ENCODE assay signal across 21 cellular contexts in the genomic region with DNA sequence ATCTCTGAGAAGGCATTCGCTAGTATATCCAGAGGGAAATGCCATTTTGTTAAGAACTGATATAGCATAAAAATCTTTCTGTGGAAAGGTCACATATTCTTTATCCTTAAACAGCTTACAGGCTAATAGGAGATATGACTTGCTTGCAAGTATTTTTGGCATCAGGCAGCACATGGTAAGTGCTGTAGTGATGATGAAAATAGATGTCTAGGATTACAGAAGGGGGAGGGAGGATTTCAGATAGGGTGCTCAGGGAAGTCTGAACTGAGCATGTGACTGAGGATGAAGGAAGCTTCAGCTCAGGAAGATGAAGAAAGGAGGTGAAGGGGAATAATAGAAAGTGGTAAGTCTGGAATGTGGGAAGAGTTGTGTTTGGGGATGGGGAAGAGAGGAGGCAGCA.
DNase-seq lines count a peak whose midpoint lies in the region; ATAC-seq, FAIRE-seq and TF ChIP-seq lines count a peak whose summit lies in the region.
"Had no signal": no experiment of that assay in that cellular context is flagged by ENCODE, and none has a peak within 500 bp of the region (broad histone marks: within the 10 kb centered on the region; RNA-seq: fewer than 3 reads in every experiment).

No MANE protein-coding gene starts in this region.

- H3K4me1 Mint-ChIP-seq in neural crest cell = peaks cover 10% of the 10 kb centered on the region
- H3K4me1 Mint-ChIP-seq: activated T-helper 17 cell treated with anti-CD3 and anti-CD28 coated beads, Interleukin-2, amount 50 U/mL, for 72 hours had no signal

- DNase-seq in GM19239 (ENCODE audit: insufficient read length, low spot score) = no peak
- DNase-seq in amniotic epithelial cell (ENCODE audit: low read depth) = peak; percentile 79
- DNase-seq in fibroblast of villous mesenchyme (ENCODE audit: low read depth) = peak; percentile 57
- DNase-seq in neural crest cell (ENCODE audit: low read depth, low spot score) = no peak
- no peak for DNase-seq in stimulated activated naive CD8-positive, alpha-beta T cell treated with anti-CD3 and anti-CD28 coated beads, Interleukin-15, Interleukin-2, amounts not matched to agents 100 U/mL and 50 U/mL, for 24 hours
- DNase-seq in NCI-H345 treated with DMSO at 0.1 percent for 48 hours (lab: John Stamatoyannopoulos, UW; ENCODE audit: unreplicated experiment) = no peak
- DNase-seq: activated CD4-positive, alpha-beta T cell treated with anti-CD3 and anti-CD28 coated beads, Interleukin-2, amount 10 ng/mL, durations not matched to agents 7 days and 5 days; activated naive CD8-positive, alpha-beta T cell treated with anti-CD3 and anti-CD28 coated beads, Interleukin-2, amount 10 ng/mL, durations not matched to agents 7 days and 5 days; COR-L47; dorsolateral prefrontal cortex; Karpas-422; left lung; NCI-H1092 treated with DMSO at 0.1 percent for 48 hours; NCI-H526; stimulated activated CD8-positive, alpha-beta memory T cell treated with anti-CD3 and anti-CD28 coated beads, Interleukin-4, amount 100 ng/mL, for 48 hours had no signal

- peaks cover 7% of the 10 kb centered on the region for H3K9me3 Mint-ChIP-seq in neural crest cell
- H3K9me3 Mint-ChIP-seq: activated T-helper 17 cell treated with anti-CD3 and anti-CD28 coated beads, Interleukin-2, amount 50 U/mL, for 72 hours had no signal

- peaks cover 10% of the 10 kb centered on the region for H3K36me3 Mint-ChIP-seq in neural crest cell (ENCODE audit: low read depth)

- H3K27ac Mint-ChIP-seq in neural crest cell (ENCODE audit: unreplicated experiment) = peak overlapping the region; percentile 20
- H3K27ac Mint-ChIP-seq: activated CD4-positive, alpha-beta T cell treated with anti-CD3 and anti-CD28 coated beads, Interleukin-2, amount 10 ng/mL, durations not matched to agents 7 days and 5 days; activated naive CD8-positive, alpha-beta T cell treated with anti-CD3 and anti-CD28 coated beads, Interleukin-2, amount 10 ng/mL, durations not matched to agents 7 days and 5 days; activated T-helper 17 cell treated with anti-CD3 and anti-CD28 coated beads, Interleukin-2, amount 50 U/mL, for 72 hours; B cell had no signal

- H3K4me3 ChIP-seq in fibroblast of villous mesenchyme (ENCODE audit: low read depth, low read length) = no peak overlapping the region
- H3K4me3 ChIP-seq: breast epithelium, dorsolateral prefrontal cortex, left lung had no signal

- TF ChIP-seq CTCF in fibroblast of villous mesenchyme (IDR thresholded peaks at IDR 0.05; ENCODE audit: insufficient read depth, low read depth, low read length) (no peak), neural crest cell (conservative IDR thresholded peaks at IDR 0.05) (no peak)

- H3K4me3 Mint-ChIP-seq in neural crest cell = no peak overlapping the region
- H3K4me3 Mint-ChIP-seq: activated CD4-positive, alpha-beta T cell treated with anti-CD3 and anti-CD28 coated beads, Interleukin-2, amount 10 ng/mL, durations not matched to agents 7 days and 5 days; activated naive CD8-positive, alpha-beta T cell treated with anti-CD3 and anti-CD28 coated beads, Interleukin-2, amount 10 ng/mL, durations not matched to agents 7 days and 5 days; activated T-helper 17 cell treated with anti-CD3 and anti-CD28 coated beads, Interleukin-2, amount 50 U/mL, for 72 hours; B cell had no signal

- no peaks in the 10 kb centered on the region for H3K27me3 Mint-ChIP-seq in neural crest cell (ENCODE audit: low read depth)
- H3K27me3 Mint-ChIP-seq: activated CD4-positive, alpha-beta T cell treated with anti-CD3 and anti-CD28 coated beads, Interleukin-2, amount 10 ng/mL, durations not matched to agents 7 days and 5 days; activated naive CD8-positive, alpha-beta T cell treated with anti-CD3 and anti-CD28 coated beads, Interleukin-2, amount 10 ng/mL, durations not matched to agents 7 days and 5 days; activated T-helper 17 cell treated with anti-CD3 and anti-CD28 coated beads, Interleukin-2, amount 50 U/mL, for 72 hours; B cell had no signal

- FAIRE-seq in GM19239 (lab: Jason Lieb, UNC) = peak; percentile 4
- FAIRE-seq: HTR-8/SVneo had no signal

- ATAC-seq in stimulated activated naive CD8-positive, alpha-beta T cell treated with anti-CD3 and anti-CD28 coated beads, Interleukin-15, Interleukin-2, amounts not matched to agents 100 U/mL and 50 U/mL, for 24 hours = no peak
- ATAC-seq in HG02973 (IDR thresholded peaks at IDR 0.05; ENCODE audit: unreplicated experiment) (no peak), HG02870 (IDR thresholded peaks at IDR 0.05; ENCODE audit: unreplicated experiment) (no peak)
- ATAC-seq: activated T-helper 17 cell treated with anti-CD3 and anti-CD28 coated beads, Interleukin-2, amount 50 U/mL, for 72 hours; left lung had no signal

Comparison
In these comparisons a context has a peak if more than half of its experiments do, and no peak if none do; other contexts are left out.
1. DNase-seq: peak in amniotic epithelial cell (single experiment) and fibroblast of villous mesenchyme (single experiment); none in GM19239 (single experiment), neural crest cell (single experiment), stimulated activated naive CD8-positive, alpha-beta T cell treated with anti-CD3 and anti-CD28 coated beads, Interleukin-15, Interleukin-2, amounts not matched to agents 100 U/mL and 50 U/mL, for 24 hours (single experiment) and NCI-H345 treated with DMSO at 0.1 percent for 48 hours (single experiment).